2 cellular contexts compared by ENCODE assay signal in the genomic region with DNA sequence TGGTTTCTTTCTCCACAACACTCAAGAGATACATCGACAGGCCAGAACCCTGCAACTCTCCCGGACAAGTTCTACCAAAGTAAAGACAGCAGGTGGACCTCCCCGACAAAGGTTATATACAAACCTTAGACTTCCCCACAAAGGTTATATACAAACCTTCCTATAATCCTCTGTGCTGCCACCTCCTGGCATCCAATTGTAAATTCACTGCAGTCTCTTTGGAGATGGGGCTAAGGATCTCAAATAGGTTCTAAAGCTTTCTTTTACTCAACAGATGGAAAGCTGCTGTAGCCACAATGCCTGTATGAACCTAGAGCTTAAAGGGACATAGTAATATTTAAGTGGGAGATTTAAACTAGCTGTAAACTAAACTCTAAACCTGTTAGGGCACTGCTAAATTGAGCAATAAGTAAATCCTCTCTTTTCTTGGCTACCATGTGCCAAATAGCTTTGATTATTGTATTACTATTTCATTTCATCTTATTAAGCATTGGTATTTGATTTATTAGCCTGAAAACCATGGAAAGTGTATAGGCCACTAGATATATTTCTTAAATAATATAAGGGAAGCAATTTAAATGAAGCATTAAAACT.
TF ChIP-seq lines count a peak whose summit lies in the region.

No MANE protein-coding gene starts in this region.

TF ChIP-seq in WTC11, 78 proteins besides CTCF, POLR2A, EP300 and RAD21:
- TF ChIP-seq ZNF317 (CRISPR knock-in tag; IDR thresholded peaks at IDR 0.05; ENCODE audit: borderline replicate concordance, low read depth) (no peak), HMGXB4 (CRISPR knock-in tag; IDR thresholded peaks at IDR 0.05) (no peak), ZNF423 (CRISPR knock-in tag; IDR thresholded peaks at IDR 0.05) (no peak)
TF ChIP-seq in WTC11: peak in this region for 0.

TF ChIP-seq in H1, 55 proteins besides CTCF, POLR2A, EP300 and RAD21:
- no peak for TF ChIP-seq NRF1 (IDR thresholded peaks at IDR 0.05; ENCODE audit: low read depth, low read length)
- TF ChIP-seq KDM4A (IDR thresholded peaks at IDR 0.05; ENCODE audit: low read depth, low read length, severe bottlenecking): no peak
- TF ChIP-seq TBP (IDR thresholded peaks at IDR 0.05; ENCODE audit: low read depth, low read length): no peak
- no peak for TF ChIP-seq ZNF274 (IDR thresholded peaks at IDR 0.05; ENCODE audit: borderline replicate concordance, extremely low read depth, low read length)
- no peak for TF ChIP-seq SIX5 (IDR thresholded peaks at IDR 0.05; ENCODE audit: low read depth, low read length)
- TF ChIP-seq CBX5 (IDR thresholded peaks at IDR 0.05; ENCODE audit: low read depth, low read length): no peak
- TF ChIP-seq KDM5A (IDR thresholded peaks at IDR 0.05; ENCODE audit: low read length): no peak
- no peak for TF ChIP-seq SUZ12 (IDR thresholded peaks at IDR 0.05; ENCODE audit: low read length)
- no peak for TF ChIP-seq SIRT6 (IDR thresholded peaks at IDR 0.05; ENCODE audit: low read length)
- no peak for TF ChIP-seq RNF2 (IDR thresholded peaks at IDR 0.05; ENCODE audit: borderline replicate concordance, low read depth, low read length, missing control alignments, poor library complexity, severe bottlenecking)
- TF ChIP-seq FOSL1 (IDR thresholded peaks at IDR 0.05; ENCODE audit: insufficient read depth, low read depth, low read length): no peak
- no peak for TF ChIP-seq SRF (IDR thresholded peaks at IDR 0.05; ENCODE audit: low read depth, low read length)
- TF ChIP-seq TCF12 (IDR thresholded peaks at IDR 0.05; ENCODE audit: low read depth, low read length): no peak
- TF ChIP-seq CHD1 (IDR thresholded peaks at IDR 0.05; ENCODE audit: low read depth, low read length): no peak
- no peak for TF ChIP-seq USF2 (IDR thresholded peaks at IDR 0.05; ENCODE audit: low read length)
- TF ChIP-seq CHD2 (IDR thresholded peaks at IDR 0.05; ENCODE audit: low read length): no peak
- TF ChIP-seq MAFK (IDR thresholded peaks at IDR 0.05; ENCODE audit: low read depth, low read length): no peak
- TF ChIP-seq SP4 (IDR thresholded peaks at IDR 0.05; ENCODE audit: low read length): no peak
- no peak for TF ChIP-seq EGR1 (IDR thresholded peaks at IDR 0.05; ENCODE audit: borderline replicate concordance, low read depth, low read length)
- no peak for TF ChIP-seq CEBPB (IDR thresholded peaks at IDR 0.05; ENCODE audit: low read depth, low read length)
